Comparison of ENCODE assay signal across 20 cellular contexts in the genomic region with DNA sequence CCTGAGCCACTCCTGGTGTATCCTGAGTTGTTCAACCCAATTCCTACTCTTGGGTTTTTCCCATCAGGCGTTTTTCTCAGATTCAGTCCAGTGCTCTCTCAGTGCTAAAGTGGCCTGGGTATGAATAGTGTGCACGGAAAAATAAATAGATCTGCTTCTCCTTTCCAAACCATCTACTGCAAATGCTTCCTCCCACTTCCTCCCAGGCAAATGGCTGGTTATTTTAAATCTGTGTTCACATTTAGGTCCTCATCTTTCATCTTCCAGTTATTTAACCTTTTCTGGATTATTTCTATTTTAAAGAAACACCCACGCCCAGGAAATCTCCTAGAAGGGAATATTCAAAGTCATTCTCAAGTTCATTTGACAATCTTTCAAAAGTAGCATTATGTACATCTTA.
DNase-seq lines count a peak whose midpoint lies in the region; ATAC-seq and TF ChIP-seq lines count a peak whose summit lies in the region.
"Had no signal": no experiment of that assay in that cellular context is flagged by ENCODE, and none has a peak within 500 bp of the region (broad histone marks: within the 10 kb centered on the region; RNA-seq: fewer than 3 reads in every experiment).

No MANE protein-coding gene starts in this region.

- CTCF ChIA-PET in OCI-LY7 (lab: Charles Lee; ENCODE audit: unreplicated experiment) (no interaction called here), HEK293T (lab: Yijun Ruan, JAX) (no interaction called here), WTC11 (lab: Charles Lee) (no interaction called here)

- no peaks in the 10 kb centered on the region for H3K4me1 Mint-ChIP-seq in WTC11
- H3K4me1 Mint-ChIP-seq: CD14-positive monocyte; CD8-positive, alpha-beta memory T cell had no signal

- peak overlapping the region in 1 of 11 experiments; percentile 5; a peak in 2 of 22 replicates for H3K27ac ChIP-seq in BLaER1 treated with 17β-estradiol and CSF1 and Interleukin-3, amounts not matched to agents 10 nM and 100 nM
- H3K27ac ChIP-seq in OCI-LY7 (ENCODE audit: low read depth, low read length, poor library complexity, severe bottlenecking), result no peak overlapping the region
- peak overlapping the region; percentile 63 for H3K27ac ChIP-seq in skeletal muscle tissue (ENCODE audit: low read depth, low read length)
- H3K27ac ChIP-seq: A549 had no signal

- in situ Hi-C loops in ACHN (cut with HindIII; ENCODE audit: low pct_ligation_motif_present, low pct_unique_long_range_greater_than_20kb, low sequenced_read_pairs), result no loop called here

- H3K4me2 ChIP-seq in BLaER1 treated with 17β-estradiol and CSF1 and Interleukin-3, amounts not matched to agents 10 nM and 100 nM, result peak overlapping the region; percentile 12 to 58 (median 46)
- H3K4me2 ChIP-seq in OCI-LY7 (ENCODE audit: low read length), result no peak overlapping the region
- H3K4me2 ChIP-seq: A549 had no signal

- BruUV-seq in OCI-LY7 (replicated peaks; lab: Mats Ljungman, UMichigan), result no TSS peak

- no peaks in the 10 kb centered on the region for H3K79me2 ChIP-seq in OCI-LY7 (ENCODE audit: insufficient read depth, low read depth, low read length)

- no peak overlapping the region for H3K4me3 Mint-ChIP-seq in WTC11
- H3K4me3 Mint-ChIP-seq: CD14-positive monocyte; CD8-positive, alpha-beta memory T cell had no signal

- H3K4me3 ChIP-seq in BLaER1 treated with 17β-estradiol and CSF1 and Interleukin-3, amounts not matched to agents 10 nM and 100 nM, result no peak overlapping the region
- H3K4me3 ChIP-seq in OCI-LY7 (ENCODE audit: low read depth, low read length, poor library complexity, severe bottlenecking), result no peak overlapping the region
- H3K4me3 ChIP-seq in skeletal muscle tissue (ENCODE audit: low read length in 3 of 3), result no peak overlapping the region
- H3K4me3 ChIP-seq: A549 had no signal

- peaks cover 4% of the 10 kb centered on the region; the same call in 1 of the 2 replicates for H3K27me3 Mint-ChIP-seq in WTC11 (ENCODE audit: low read depth)

- no peaks in the 10 kb centered on the region for H3K27me3 ChIP-seq in BLaER1 treated with 17β-estradiol and CSF1 and Interleukin-3, amounts not matched to agents 10 nM and 100 nM
- no peaks in the 10 kb centered on the region for H3K27me3 ChIP-seq in skeletal muscle tissue (ENCODE audit: control insufficient read depth in 3 of 3, insufficient read depth in 3 of 3, low read length in 3 of 3)

- DNase-seq in OCI-LY7 (ENCODE audit: low spot score), result no peak
- no peak for DNase-seq in HEK293T (ENCODE audit: extremely low spot score)
- no peak for DNase-seq in WTC11 (ENCODE audit: low spot score)
- DNase-seq in ACHN, result no peak
- DNase-seq: CD8-positive, alpha-beta memory T cell; DMS 273 treated with DMSO at 0.1 percent for 48 hours; DMS79; EL; GDM1; NCI-H2029; NCI-H2227 treated with DMSO at 0.1 percent for 48 hours; NCI-H526 treated with DMSO at 0.1 percent for 48 hours; SHP77 treated with DMSO at 0.1 percent for 48 hours had no signal

- POLR2A ChIA-PET in OCI-LY7 (lab: Charles Lee) (interaction anchor here (1.0 kb wide), 1 partner anchor 16 kb away, joined by 4 read pairs; no protein-coding TSS in a partner anchor), HEK293T (lab: Yijun Ruan, JAX) (no interaction called here), WTC11 (lab: Charles Lee) (no interaction called here)

- H3K4me1 ChIP-seq in BLaER1 treated with 17β-estradiol and CSF1 and Interleukin-3, amounts not matched to agents 10 nM and 100 nM, result peaks cover 12 to 24% (median 16%) of the 10 kb centered on the region in 10 experiments
- peaks cover 6% of the 10 kb centered on the region for H3K4me1 ChIP-seq in OCI-LY7 (ENCODE audit: insufficient read depth, low read length, poor library complexity, severe bottlenecking)
- H3K4me1 ChIP-seq in skeletal muscle tissue (ENCODE audit: control insufficient read depth in 3 of 3, insufficient read depth in 3 of 3, low read length in 3 of 3), result peaks cover 6 to 20% (median 9%) of the 10 kb centered on the region in 3 donors
- H3K4me1 ChIP-seq: A549 had no signal

- H4K20me1 ChIP-seq in BLaER1 treated with 17β-estradiol and CSF1 and Interleukin-3, amounts not matched to agents 10 nM and 100 nM, result no peaks in the 10 kb centered on the region
- H4K20me1 ChIP-seq in OCI-LY7 (ENCODE audit: insufficient read depth, low read length), result no peaks in the 10 kb centered on the region

- TF ChIP-seq CTCF in OCI-LY7 (conservative IDR thresholded peaks at IDR 0.05; ENCODE audit: low read length) (no peak), WTC11 (IDR thresholded peaks at IDR 0.05) (no peak)

- no peak overlapping the region for H3K9ac ChIP-seq in BLaER1 treated with 17β-estradiol and CSF1 and Interleukin-3, amounts not matched to agents 10 nM and 100 nM
- H3K9ac ChIP-seq in skeletal muscle tissue (ENCODE audit: low read depth in 1 of 3, low read length in 3 of 3), result no peak overlapping the region

- intact Hi-C loops in OCI-LY7 (cut with micrococcal nuclease; ENCODE audit: unreplicated experiment), result no loop called here

- peaks cover 32% of the 10 kb centered on the region for H3K9me3 Mint-ChIP-seq in WTC11
- H3K9me3 Mint-ChIP-seq: CD8-positive, alpha-beta memory T cell had no signal

- ATAC-seq in HG02885 (IDR thresholded peaks at IDR 0.05; ENCODE audit: poor library complexity, unreplicated experiment) (peak; percentile 58), WTC11 (no peak)
- ATAC-seq: A549, HepG2, Panc1 had no signal

- no peak overlapping the region for H3K27ac Mint-ChIP-seq in WTC11
- H3K27ac Mint-ChIP-seq: CD14-positive monocyte; CD8-positive, alpha-beta memory T cell had no signal

- peak overlapping the region; percentile 23; the same call in 1 of the 2 replicates for H2AFZ ChIP-seq in OCI-LY7 (ENCODE audit: low read length)

- no peaks in the 10 kb centered on the region for H3K36me3 ChIP-seq in BLaER1 treated with 17β-estradiol and CSF1 and Interleukin-3, amounts not matched to agents 10 nM and 100 nM
- H3K36me3 ChIP-seq in OCI-LY7 (ENCODE audit: insufficient read depth, low read length) (no peaks in the 10 kb centered on the region), skeletal muscle tissue (ENCODE audit: control insufficient read depth in 3 of 3, insufficient read depth in 3 of 3, low read length in 3 of 3) (no peaks in the 10 kb centered on the region)

- H3K9me3 ChIP-seq in BLaER1 treated with 17β-estradiol and CSF1 and Interleukin-3, amounts not matched to agents 10 nM and 100 nM (replicated peaks in 1 of 11), result peaks cover 8 to 23% (median 9%) of the 10 kb centered on the region in 11 experiments; a peak in 13 of 22 replicates
- H3K9me3 ChIP-seq in OCI-LY7 (ENCODE audit: low read length) (no peaks in the 10 kb centered on the region), skeletal muscle tissue (ENCODE audit: control insufficient read depth in 3 of 3, low read length in 3 of 3) (no peaks in the 10 kb centered on the region)
- H3K9me3 ChIP-seq: A549 had no signal

- no peaks in the 10 kb centered on the region for H3K36me3 Mint-ChIP-seq in WTC11
- H3K36me3 Mint-ChIP-seq: CD14-positive monocyte; CD8-positive, alpha-beta memory T cell had no signal

- H3K9me2 ChIP-seq in OCI-LY7 (ENCODE audit: insufficient read depth, low read length), result no peaks in the 10 kb centered on the region

TF ChIP-seq in HEK293T, 16 proteins besides CTCF, POLR2A, EP300 and RAD21 (continues in another document):
- TF ChIP-seq FOXM1 (IDR thresholded peaks at IDR 0.05; ENCODE audit: borderline replicate concordance) (no peak), BHLHE40 (IDR thresholded peaks at IDR 0.05; ENCODE audit: borderline replicate concordance) (no peak), ZNF384 (IDR thresholded peaks at IDR 0.05) (no peak), TARDBP (IDR thresholded peaks at IDR 0.05) (no peak), LEF1 (IDR thresholded peaks at IDR 0.05; ENCODE audit: borderline replicate concordance) (no peak), SP1 (IDR thresholded peaks at IDR 0.05) (no peak), FOXK2 (IDR thresholded peaks at IDR 0.05) (no peak), L3MBTL2 (conservative IDR thresholded peaks at IDR 0.05) (no peak), NFRKB (IDR thresholded peaks at IDR 0.05) (no peak), PKNOX1 (IDR thresholded peaks at IDR 0.05) (no peak), HDGF (IDR thresholded peaks at IDR 0.05; ENCODE audit: borderline replicate concordance) (no peak), CTBP1 (IDR thresholded peaks at IDR 0.05; ENCODE audit: borderline replicate concordance) (no peak), ARNT (IDR thresholded peaks at IDR 0.05) (no peak)

TF ChIP-seq in WTC11, 78 proteins besides CTCF, POLR2A, EP300 and RAD21 (continues in another document):
- TF ChIP-seq, protein P1, sequence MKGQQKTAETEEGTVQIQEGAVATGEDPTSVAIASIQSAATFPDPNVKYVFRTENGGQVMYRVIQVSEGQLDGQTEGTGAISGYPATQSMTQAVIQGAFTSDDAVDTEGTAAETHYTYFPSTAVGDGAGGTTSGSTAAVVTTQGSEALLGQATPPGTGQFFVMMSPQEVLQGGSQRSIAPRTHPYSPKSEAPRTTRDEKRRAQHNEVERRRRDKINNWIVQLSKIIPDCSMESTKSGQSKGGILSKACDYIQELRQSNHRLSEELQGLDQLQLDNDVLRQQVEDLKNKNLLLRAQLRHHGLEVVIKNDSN (CRISPR knock-in tag; IDR thresholded peaks at IDR 0.05), result no peak
- TF ChIP-seq TP53 (CRISPR knock-in tag; IDR thresholded peaks at IDR 0.05) (no peak), FOXP1 (CRISPR knock-in tag; IDR thresholded peaks at IDR 0.05; ENCODE audit: borderline replicate concordance) (no peak), ZNF263 (CRISPR knock-in tag; IDR thresholded peaks at IDR 0.05; ENCODE audit: low read depth) (no peak), ZNF423 (CRISPR knock-in tag; IDR thresholded peaks at IDR 0.05) (no peak), ZNF121 (CRISPR knock-in tag; IDR thresholded peaks at IDR 0.05) (no peak)
